Comparison of ENCODE assay signal across 2 cellular contexts in genomic region chr14:70648374-70648773, GRCh38.
TF ChIP-seq lines count a peak whose summit lies in the region.

No MANE protein-coding gene starts in this region.

TF ChIP-seq in GM23338, 12 proteins besides CTCF, POLR2A, EP300 and RAD21:
- TF ChIP-seq POLR2AphosphoS5 (IDR thresholded peaks at IDR 0.05; ENCODE audit: low read depth): no peak
- no peak for TF ChIP-seq NANOG (IDR thresholded peaks at IDR 0.05; ENCODE audit: borderline replicate concordance)
- TF ChIP-seq EZH2 (IDR thresholded peaks at IDR 0.05; ENCODE audit: low read depth, unreplicated experiment): no peak
- TF ChIP-seq, protein P1, sequence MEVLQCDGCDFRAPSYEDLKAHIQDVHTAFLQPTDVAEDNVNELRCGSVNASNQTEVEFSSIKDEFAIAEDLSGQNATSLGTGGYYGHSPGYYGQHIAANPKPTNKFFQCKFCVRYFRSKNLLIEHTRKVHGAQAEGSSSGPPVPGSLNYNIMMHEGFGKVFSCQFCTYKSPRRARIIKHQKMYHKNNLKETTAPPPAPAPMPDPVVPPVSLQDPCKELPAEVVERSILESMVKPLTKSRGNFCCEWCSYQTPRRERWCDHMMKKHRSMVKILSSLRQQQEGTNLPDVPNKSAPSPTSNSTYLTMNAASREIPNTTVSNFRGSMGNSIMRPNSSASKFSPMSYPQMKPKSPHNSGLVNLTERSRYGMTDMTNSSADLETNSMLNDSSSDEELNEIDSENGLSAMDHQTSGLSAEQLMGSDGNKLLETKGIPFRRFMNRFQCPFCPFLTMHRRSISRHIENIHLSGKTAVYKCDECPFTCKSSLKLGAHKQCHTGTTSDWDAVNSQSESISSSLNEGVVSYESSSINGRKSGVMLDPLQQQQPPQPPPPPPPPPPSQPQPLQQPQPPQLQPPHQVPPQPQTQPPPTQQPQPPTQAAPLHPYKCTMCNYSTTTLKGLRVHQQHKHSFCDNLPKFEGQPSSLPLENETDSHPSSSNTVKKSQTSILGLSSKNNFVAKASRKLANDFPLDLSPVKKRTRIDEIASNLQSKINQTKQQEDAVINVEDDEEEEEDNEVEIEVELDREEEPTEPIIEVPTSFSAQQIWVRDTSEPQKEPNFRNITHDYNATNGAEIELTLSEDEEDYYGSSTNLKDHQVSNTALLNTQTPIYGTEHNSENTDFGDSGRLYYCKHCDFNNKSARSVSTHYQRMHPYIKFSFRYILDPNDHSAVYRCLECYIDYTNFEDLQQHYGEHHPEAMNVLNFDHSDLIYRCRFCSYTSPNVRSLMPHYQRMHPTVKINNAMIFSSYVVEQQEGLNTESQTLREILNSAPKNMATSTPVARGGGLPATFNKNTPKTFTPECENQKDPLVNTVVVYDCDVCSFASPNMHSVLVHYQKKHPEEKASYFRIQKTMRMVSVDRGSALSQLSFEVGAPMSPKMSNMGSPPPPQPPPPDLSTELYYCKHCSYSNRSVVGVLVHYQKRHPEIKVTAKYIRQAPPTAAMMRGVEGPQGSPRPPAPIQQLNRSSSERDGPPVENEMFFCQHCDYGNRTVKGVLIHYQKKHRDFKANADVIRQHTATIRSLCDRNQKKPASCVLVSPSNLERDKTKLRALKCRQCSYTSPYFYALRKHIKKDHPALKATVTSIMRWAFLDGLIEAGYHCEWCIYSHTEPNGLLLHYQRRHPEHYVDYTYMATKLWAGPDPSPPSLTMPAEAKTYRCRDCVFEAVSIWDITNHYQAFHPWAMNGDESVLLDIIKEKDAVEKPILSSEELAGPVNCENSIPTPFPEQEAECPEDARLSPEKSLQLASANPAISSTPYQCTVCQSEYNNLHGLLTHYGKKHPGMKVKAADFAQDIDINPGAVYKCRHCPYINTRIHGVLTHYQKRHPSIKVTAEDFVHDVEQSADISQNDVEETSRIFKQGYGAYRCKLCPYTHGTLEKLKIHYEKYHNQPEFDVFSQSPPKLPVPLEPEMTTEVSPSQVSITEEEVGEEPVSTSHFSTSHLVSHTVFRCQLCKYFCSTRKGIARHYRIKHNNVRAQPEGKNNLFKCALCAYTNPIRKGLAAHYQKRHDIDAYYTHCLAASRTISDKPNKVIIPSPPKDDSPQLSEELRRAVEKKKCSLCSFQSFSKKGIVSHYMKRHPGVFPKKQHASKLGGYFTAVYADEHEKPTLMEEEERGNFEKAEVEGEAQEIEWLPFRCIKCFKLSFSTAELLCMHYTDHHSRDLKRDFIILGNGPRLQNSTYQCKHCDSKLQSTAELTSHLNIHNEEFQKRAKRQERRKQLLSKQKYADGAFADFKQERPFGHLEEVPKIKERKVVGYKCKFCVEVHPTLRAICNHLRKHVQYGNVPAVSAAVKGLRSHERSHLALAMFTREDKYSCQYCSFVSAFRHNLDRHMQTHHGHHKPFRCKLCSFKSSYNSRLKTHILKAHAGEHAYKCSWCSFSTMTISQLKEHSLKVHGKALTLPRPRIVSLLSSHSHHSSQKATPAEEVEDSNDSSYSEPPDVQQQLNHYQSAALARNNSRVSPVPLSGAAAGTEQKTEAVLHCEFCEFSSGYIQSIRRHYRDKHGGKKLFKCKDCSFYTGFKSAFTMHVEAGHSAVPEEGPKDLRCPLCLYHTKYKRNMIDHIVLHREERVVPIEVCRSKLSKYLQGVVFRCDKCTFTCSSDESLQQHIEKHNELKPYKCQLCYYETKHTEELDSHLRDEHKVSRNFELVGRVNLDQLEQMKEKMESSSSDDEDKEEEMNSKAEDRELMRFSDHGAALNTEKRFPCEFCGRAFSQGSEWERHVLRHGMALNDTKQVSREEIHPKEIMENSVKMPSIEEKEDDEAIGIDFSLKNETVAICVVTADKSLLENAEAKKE (CRISPR knock-in tag; IDR thresholded peaks at IDR 0.05): no peak
- TF ChIP-seq ZNF331 (CRISPR knock-in tag; IDR thresholded peaks at IDR 0.05; ENCODE audit: low read depth): no peak
- no peak for TF ChIP-seq REST (IDR thresholded peaks at IDR 0.05; ENCODE audit: unreplicated experiment)
- no peak for TF ChIP-seq STAT1 (IDR thresholded peaks at IDR 0.05; ENCODE audit: unreplicated experiment)
- no peak for TF ChIP-seq CREB1 (CRISPR knock-in tag; IDR thresholded peaks at IDR 0.05; ENCODE audit: low read depth)
- TF ChIP-seq EZH2phosphoT487 (IDR thresholded peaks at IDR 0.05; ENCODE audit: unreplicated experiment): no peak
- no peak for TF ChIP-seq JUNB (IDR thresholded peaks at IDR 0.05; ENCODE audit: unreplicated experiment)
- TF ChIP-seq ZNF114 (CRISPR knock-in tag; IDR thresholded peaks at IDR 0.05): no peak
- no peak for TF ChIP-seq ETS1 (IDR thresholded peaks at IDR 0.05)
TF ChIP-seq in GM23338: peak in this region for 0.

TF ChIP-seq in H1, 55 proteins besides CTCF, POLR2A, EP300 and RAD21:
- TF ChIP-seq HDAC6 (IDR thresholded peaks at IDR 0.05; ENCODE audit: low read depth, low read length) (no peak), JUN (IDR thresholded peaks at IDR 0.05; ENCODE audit: low read depth, low read length) (no peak), E2F6 (IDR thresholded peaks at IDR 0.05) (no peak), TBP (IDR thresholded peaks at IDR 0.05; ENCODE audit: low read depth, low read length) (no peak), ZNF274 (IDR thresholded peaks at IDR 0.05; ENCODE audit: borderline replicate concordance, extremely low read depth, low read length) (no peak), CBX5 (IDR thresholded peaks at IDR 0.05; ENCODE audit: low read depth, low read length) (no peak), SP1 (IDR thresholded peaks at IDR 0.05; ENCODE audit: low read depth, low read length) (no peak), PHF8 (conservative IDR thresholded peaks at IDR 0.05; ENCODE audit: low read depth, low read length) (no peak), RXRA (IDR thresholded peaks at IDR 0.05; ENCODE audit: insufficient read depth, low read depth, low read length) (no peak), CHD7 (IDR thresholded peaks at IDR 0.05; ENCODE audit: insufficient replicate concordance, low read length) (no peak), HDAC2 (IDR thresholded peaks at IDR 0.05; ENCODE audit: borderline replicate concordance in 1 of 2, low read depth in 2 of 2, low read length in 2 of 2) (no peak), YY1 (IDR thresholded peaks at IDR 0.05; ENCODE audit: low read depth, low read length) (no peak), KDM1A (IDR thresholded peaks at IDR 0.05; ENCODE audit: borderline replicate concordance, low read length) (no peak)
